Comparison of ENCODE assay signal across 12 cellular contexts in genomic region chr16:75104836-75105235, GRCh38. TPM values are rescaled to one million over a fixed set of nuclear protein-coding genes. Genes with fewer than 3 reads are reported as not detected.
DNase-seq lines count a peak whose midpoint lies in the region; ATAC-seq and TF ChIP-seq lines count a peak whose summit lies in the region.
"Had no signal": no experiment of that assay in that cellular context is flagged by ENCODE, and none has a peak within 500 bp of the region (broad histone marks: within the 10 kb centered on the region; RNA-seq: fewer than 3 reads in every experiment).

No MANE protein-coding gene starts in this region.

- H3K27me3 ChIP-seq in BE2C = no peaks in the 10 kb centered on the region
- H3K27me3 ChIP-seq in esophagus squamous epithelium = no peaks in the 10 kb centered on the region
- no peaks in the 10 kb centered on the region for H3K27me3 ChIP-seq in gastrocnemius medialis

- ATAC-seq in gastrocnemius medialis (no peak), GM18520 (IDR thresholded peaks at IDR 0.05; ENCODE audit: unreplicated experiment) (no peak)

- H3K9me3 ChIP-seq in BE2C (no peaks in the 10 kb centered on the region), KOPT-K1 (ENCODE audit: insufficient read depth, low read length, poor library complexity, severe bottlenecking) (no peaks in the 10 kb centered on the region), esophagus squamous epithelium (no peaks in the 10 kb centered on the region), gastrocnemius medialis (no peaks in the 10 kb centered on the region)

- intact Hi-C loops in esophagus squamous epithelium (cut with DNase I) = no loop called here
- intact Hi-C loops in gastrocnemius medialis (cut with DNase I; ENCODE audit: low total_unique reads) = loop anchor here (5.0 kb wide), 2 partner anchors 53 to 202 kb away; no protein-coding TSS in a partner anchor

- peak overlapping the region; percentile 99 for H3K27ac ChIP-seq in KOPT-K1 (ENCODE audit: low read depth, low read length, poor library complexity, severe bottlenecking)
- H3K27ac ChIP-seq in esophagus squamous epithelium = peak overlapping the region; percentile 60 to 90 (median 86)
- peak overlapping the region; percentile 97 to 99 (median 97) for H3K27ac ChIP-seq in gastrocnemius medialis
- H3K27ac ChIP-seq: VCaP had no signal

- peak overlapping the region; percentile 23 for H3K4me3 ChIP-seq in BE2C (ENCODE audit: low read depth, low read length)
- no peak overlapping the region for H3K4me3 ChIP-seq in esophagus squamous epithelium
- no peak overlapping the region for H3K4me3 ChIP-seq in gastrocnemius medialis

- DNase-seq in BE2C (no peak), esophagus squamous epithelium (lab: John Stamatoyannopoulos, UW) (no peak), gastrocnemius medialis (no peak), T-helper 2 cell (no peak), NOMO-1 (lab: John Stamatoyannopoulos, UW; ENCODE audit: unreplicated experiment in 2 of 2) (no peak), kidney tubule cell (ENCODE audit: low spot score) (no peak)
- DNase-seq: NCI-H1048, NCI-H2227 treated with DMSO at 0.1 percent for 48 hours, small intestine had no signal

- in situ Hi-C loops in gastrocnemius medialis (cut with MboI; ENCODE audit: low sequenced_read_pairs in 4 of 4) = loop anchor here in 2 of 4 donors (5.0 kb wide), 2 partner anchors 103 to 108 kb away; partner anchors contain the start of gene ZNRF1 (in 1 of the 2)

- H3K4me1 ChIP-seq in BE2C (peaks cover 39% of the 10 kb centered on the region), esophagus squamous epithelium (peaks cover 53 to 74% (median 61%) of the 10 kb centered on the region in 3 donors), gastrocnemius medialis (peaks cover 65% of the 10 kb centered on the region in 2 donors)

- TF ChIP-seq POLR2A in esophagus squamous epithelium (IDR thresholded peaks at IDR 0.05) (no peak), gastrocnemius medialis (IDR thresholded peaks at IDR 0.05) (no peak)

- H3K36me3 ChIP-seq in BE2C = no peaks in the 10 kb centered on the region
- H3K36me3 ChIP-seq in KOPT-K1 (ENCODE audit: insufficient read depth, low read length) = peaks cover 57% of the 10 kb centered on the region
- H3K36me3 ChIP-seq in esophagus squamous epithelium = peaks cover 0 to 27% (median 0%) of the 10 kb centered on the region in 3 donors
- no peaks in the 10 kb centered on the region for H3K36me3 ChIP-seq in gastrocnemius medialis

- TF ChIP-seq CTCF in BE2C (IDR thresholded peaks at IDR 0.05; ENCODE audit: low read depth, low read length) (no peak), esophagus squamous epithelium (IDR thresholded peaks at IDR 0.05) (no peak), gastrocnemius medialis (IDR thresholded peaks at IDR 0.05 in 4 of 5, conservative IDR thresholded peaks at IDR 0.05 in 1 of 5) (no peak)

- 98 to 100% methylated on average over 2 to 7 of the region's 11 CpGs for WGBS in esophagus squamous epithelium, 2 donors

RNA-seq across cellular contexts. Expression of gene LDHD, which starts 11.7 kb away (rescaled TPM):
- 0.22 TPM for polyA plus RNA-seq in BE2C (2012; ENCODE audit: insufficient read depth, insufficient read length, low read depth)
- total RNA-seq in esophagus squamous epithelium (10 to 100 TPM in 2 of 4 donors, 1 to 10 TPM in 2; 3.3 to 20.4 (median 10.4) TPM), gastrocnemius medialis (10 to 100 TPM; 27.8 to 54.5 (median 44.2) TPM)

RNA-seq across cellular contexts. Expression of gene ZFP1, which starts 43.5 kb away (rescaled TPM):
- polyA plus RNA-seq in BE2C (2012; ENCODE audit: insufficient read depth, insufficient read length, low read depth) = 34.8 TPM
- total RNA-seq in esophagus squamous epithelium (1 to 10 TPM; 3.1 to 9.1 (median 5.7) TPM), gastrocnemius medialis (10 to 100 TPM in 1 of 4 donors, 1 to 10 TPM in 3; 4.1 to 11.0 (median 6.5) TPM)
